Comparison of ENCODE assay signal across 11 cellular contexts in genomic region chr7:12690041-12690878, GRCh38. TPM values are rescaled to one million over a fixed set of nuclear protein-coding genes. Genes with fewer than 3 reads are reported as not detected.
A peak's percentile ranks its signal among the peaks of the same experiment; 100 is the strongest.
DNase-seq lines count a peak whose midpoint lies in the region; ATAC-seq, FAIRE-seq and TF ChIP-seq lines count a peak whose summit lies in the region.
"Had no signal": no experiment of that assay in that cellular context is flagged by ENCODE, and none has a peak within 500 bp of the region (broad histone marks: within the 10 kb centered on the region; RNA-seq: fewer than 3 reads in every experiment).

No MANE protein-coding gene starts in this region.

- no peaks in the 10 kb centered on the region for H3K36me3 Mint-ChIP-seq in T-helper 17 cell (ENCODE audit: low read depth)

- H3K4me3 ChIP-seq in fibroblast of the aortic adventitia (ENCODE audit: low read depth, low read length) (peak overlapping the region; percentile 52), retinal pigment epithelial cell (ENCODE audit: low read length) (peak overlapping the region; percentile 86)

- TF ChIP-seq CTCF in fibroblast of the aortic adventitia (IDR thresholded peaks at IDR 0.05; ENCODE audit: insufficient read depth, low read length) (no peak), retinal pigment epithelial cell (conservative IDR thresholded peaks at IDR 0.05; ENCODE audit: low read depth, low read length) (no peak)

- DNase-seq in T-helper 17 cell, result no peak
- DNase-seq in fibroblast of the aortic adventitia (ENCODE audit: low read depth), result no peak
- DNase-seq in retinal pigment epithelial cell (ENCODE audit: low read depth), result no peak
- DNase-seq in KG1 (lab: John Stamatoyannopoulos, UW), result no peak
- DNase-seq in SW480 (ENCODE audit: low spot score), result no peak
- no peak for DNase-seq in NCI-H446 (lab: John Stamatoyannopoulos, UW)
- DNase-seq in stimulated activated naive CD8-positive, alpha-beta T cell treated with anti-CD3 and anti-CD28 coated beads, Interleukin-15, Interleukin-2, amounts not matched to agents 100 U/mL and 50 U/mL, for 24 hours, result no peak
- DNase-seq: activated CD4-positive, CD25-positive, alpha-beta regulatory T cell; NCI-H1930 had no signal

- peak overlapping the region; percentile 12 for H3K4me3 Mint-ChIP-seq in T-helper 17 cell
- H3K4me3 Mint-ChIP-seq: activated T-helper 1 cell treated with anti-CD3 and anti-CD28 coated beads, Interleukin-12 subunit alpha, Interleukin-12 subunit beta, Interleukin-2, Interleukin-4 antibody, amounts not matched to agents 30 ng/mL and 10 ng/mL and 1 ng/mL, durations not matched to agents 14 hours and 24 hours and 36 hours had no signal

- H3K9me3 ChIP-seq in T-helper 17 cell (ENCODE audit: control insufficient read depth, low read length, poor library complexity, severe bottlenecking), result no peaks in the 10 kb centered on the region

- H3K4me1 Mint-ChIP-seq in T-helper 17 cell, result peaks cover 35% of the 10 kb centered on the region

- no peak for ATAC-seq in T-helper 17 cell
- ATAC-seq in stimulated activated naive CD8-positive, alpha-beta T cell treated with anti-CD3 and anti-CD28 coated beads, Interleukin-15, Interleukin-2, amounts not matched to agents 100 U/mL and 50 U/mL, for 24 hours, result no peak

- H3K27me3 Mint-ChIP-seq in T-helper 17 cell, result no peaks in the 10 kb centered on the region

- peak; percentile 15 for FAIRE-seq in G401.6 (lab: Jason Lieb, UNC)

- H3K27ac Mint-ChIP-seq in T-helper 17 cell, result peak overlapping the region; percentile 97
- H3K27ac Mint-ChIP-seq: activated T-helper 1 cell treated with anti-CD3 and anti-CD28 coated beads, Interleukin-12 subunit alpha, Interleukin-12 subunit beta, Interleukin-2, Interleukin-4 antibody, amounts not matched to agents 30 ng/mL and 10 ng/mL and 1 ng/mL, durations not matched to agents 14 hours and 24 hours and 36 hours had no signal

RNA-seq across cellular contexts. Expression of gene ARL4A, which starts 2.8 kb away (rescaled TPM):
- total RNA-seq in T-helper 17 cell (100 to 1,000 TPM in 1 of 2 donors, 10 to 100 TPM in 1; 92.1 to 122 TPM), fibroblast of the aortic adventitia (ENCODE audit: low replicate concordance) (13.2 and 25.8 TPM in 2 replicates)
